20 cellular contexts compared by ENCODE assay signal in genomic region chr4:11546391-11547160, GRCh38.
"Had no signal": no experiment of that assay in that cellular context is flagged by ENCODE, and none has a peak within 500 bp of the region (broad histone marks: within the 10 kb centered on the region; RNA-seq: fewer than 3 reads in every experiment).

No MANE protein-coding gene starts in this region.

- H3K36me3 ChIP-seq: gastroesophageal sphincter, left lung, stomach, upper lobe of right lung had no signal

- FAIRE-seq: TTC549 had no signal

- H3K27me3 ChIP-seq: gastroesophageal sphincter, hepatocyte, left lung, stomach, testis, upper lobe of right lung had no signal

- H3K9me3 ChIP-seq: gastroesophageal sphincter, left lung, stomach, testis, upper lobe of right lung had no signal

- H3K79me2 ChIP-seq: hepatocyte had no signal

- H3K4me3 ChIP-seq: coronary artery, gastroesophageal sphincter, hepatocyte, left lung, stomach, testis, upper lobe of right lung had no signal

- H3K27ac ChIP-seq: coronary artery, gastroesophageal sphincter, hepatocyte, left lung, testis, upper lobe of right lung had no signal

- H3K4me1 ChIP-seq: gastroesophageal sphincter, left lung, testis, upper lobe of right lung had no signal

- H3K4me2 ChIP-seq: hepatocyte had no signal

- DNase-seq: activated B cell treated with CpG ODN at 0.5 μM for 24 hours; activated CD4-positive, alpha-beta T cell treated with anti-CD3 and anti-CD28 coated beads for 48 hours; activated CD8-positive, alpha-beta T cell treated with anti-CD3 and anti-CD28 coated beads for 36 hours; activated gamma-delta T cell treated with Interleukin-2 at 50 U/mL for 16 hours; amniotic stem cell; effector CD4-positive, alpha-beta T cell; islet precursor cell; left lung; naive B cell; retina; stimulated activated CD4-positive, alpha-beta T cell treated with anti-CD3 and anti-CD28 coated beads, Interleukin-12 subunit alpha, Interleukin-12 subunit beta, amount 100 ng/mL, for 4 hours; stimulated activated CD4-positive, alpha-beta T cell treated with anti-CD3 and anti-CD28 coated beads, Interleukin-2, amount 100 ng/mL, for 24 hours; stomach; T-helper 2 cell; testis; upper lobe of right lung had no signal

- H2AFZ ChIP-seq: hepatocyte had no signal
